Comparison of ENCODE assay signal across 16 cellular contexts in genomic region chr6:38861957-38862401, GRCh38.
"Had no signal": no experiment of that assay in that cellular context is flagged by ENCODE, and none has a peak within 500 bp of the region (broad histone marks: within the 10 kb centered on the region; RNA-seq: fewer than 3 reads in every experiment).

No MANE protein-coding gene starts in this region.

- H3K9me3 ChIP-seq: pancreas, thoracic aorta had no signal

- H3K4me1 ChIP-seq: pancreas had no signal

- H3K36me3 Mint-ChIP-seq: activated naive CD8-positive, alpha-beta T cell treated with anti-CD3 and anti-CD28 coated beads, Interleukin-2, amount 10 ng/mL, durations not matched to agents 7 days and 5 days; brain; naive B cell; stimulated activated effector memory CD8-positive, alpha-beta T cell treated with anti-CD3 and anti-CD28 coated beads, Interleukin-12 subunit alpha, Interleukin-12 subunit beta, amount 100 ng/mL, for 72 hours had no signal

- H3K4me3 Mint-ChIP-seq: activated CD4-positive, alpha-beta T cell treated with anti-CD3 and anti-CD28 coated beads, Interleukin-2, amount 10 ng/mL, durations not matched to agents 24 days and 14 days; activated CD8-positive, alpha-beta T cell treated with anti-CD3 and anti-CD28 coated beads, Interleukin-2, amount 10 ng/mL, durations not matched to agents 7 days and 5 days; activated naive CD8-positive, alpha-beta T cell treated with anti-CD3 and anti-CD28 coated beads, Interleukin-2, amount 10 ng/mL, durations not matched to agents 7 days and 5 days; brain; central memory CD8-positive, alpha-beta T cell; naive B cell; stimulated activated effector memory CD8-positive, alpha-beta T cell treated with anti-CD3 and anti-CD28 coated beads, Interleukin-12 subunit alpha, Interleukin-12 subunit beta, amount 100 ng/mL, for 72 hours had no signal

- H3K4me3 ChIP-seq: pancreas, thoracic aorta had no signal

- H3K4me1 Mint-ChIP-seq: activated CD4-positive, alpha-beta T cell treated with anti-CD3 and anti-CD28 coated beads, Interleukin-2, amount 10 ng/mL, durations not matched to agents 24 days and 14 days; central memory CD8-positive, alpha-beta T cell; naive B cell; stimulated activated effector memory CD8-positive, alpha-beta T cell treated with anti-CD3 and anti-CD28 coated beads, Interleukin-12 subunit alpha, Interleukin-12 subunit beta, amount 100 ng/mL, for 72 hours had no signal

- ATAC-seq: activated CD8-positive, alpha-beta T cell treated with anti-CD3 and anti-CD28 coated beads, Interleukin-2, amount 10 ng/mL, durations not matched to agents 7 days and 5 days; pancreas; stimulated activated effector memory CD8-positive, alpha-beta T cell treated with anti-CD3 and anti-CD28 coated beads, Interleukin-12 subunit alpha, Interleukin-12 subunit beta, amount 100 ng/mL, for 72 hours had no signal

- H3K27me3 ChIP-seq: pancreas had no signal

- H3K27ac Mint-ChIP-seq: activated CD4-positive, alpha-beta T cell treated with anti-CD3 and anti-CD28 coated beads, Interleukin-2, amount 10 ng/mL, durations not matched to agents 24 days and 14 days; activated CD8-positive, alpha-beta T cell treated with anti-CD3 and anti-CD28 coated beads, Interleukin-2, amount 10 ng/mL, durations not matched to agents 7 days and 5 days; activated naive CD8-positive, alpha-beta T cell treated with anti-CD3 and anti-CD28 coated beads, Interleukin-2, amount 10 ng/mL, durations not matched to agents 7 days and 5 days; brain; naive B cell; stimulated activated effector memory CD8-positive, alpha-beta T cell treated with anti-CD3 and anti-CD28 coated beads, Interleukin-12 subunit alpha, Interleukin-12 subunit beta, amount 100 ng/mL, for 72 hours had no signal

- DNase-seq: activated CD4-positive, alpha-beta T cell treated with anti-CD3 and anti-CD28 coated beads, Interleukin-2, amount 10 ng/mL, durations not matched to agents 24 days and 14 days; activated CD4-positive, CD25-positive, alpha-beta regulatory T cell; activated CD8-positive, alpha-beta T cell treated with anti-CD3 and anti-CD28 coated beads, Interleukin-2, amount 10 ng/mL, durations not matched to agents 7 days and 5 days; activated naive CD8-positive, alpha-beta T cell treated with anti-CD3 and anti-CD28 coated beads, Interleukin-2, amount 10 ng/mL, durations not matched to agents 7 days and 5 days; cortex of kidney; effector CD4-positive, alpha-beta T cell; foreskin melanocyte; kidney glomerular epithelial cell; naive B cell; pancreas; stimulated activated CD4-positive, alpha-beta T cell treated with anti-CD3 and anti-CD28 coated beads, Interleukin-12 subunit alpha, Interleukin-12 subunit beta, amount 100 ng/mL, for 4 hours; stimulated activated CD4-positive, alpha-beta T cell treated with anti-CD3 and anti-CD28 coated beads, Interleukin-2, amount 100 ng/mL, for 24 hours had no signal

- H3K36me3 ChIP-seq: pancreas, thoracic aorta had no signal

- H3K27ac ChIP-seq: pancreas, thoracic aorta had no signal

- H3K9me3 Mint-ChIP-seq: activated CD4-positive, alpha-beta T cell treated with anti-CD3 and anti-CD28 coated beads, Interleukin-2, amount 10 ng/mL, durations not matched to agents 24 days and 14 days; activated naive CD8-positive, alpha-beta T cell treated with anti-CD3 and anti-CD28 coated beads, Interleukin-2, amount 10 ng/mL, durations not matched to agents 7 days and 5 days; brain; central memory CD8-positive, alpha-beta T cell; naive B cell; stimulated activated effector memory CD8-positive, alpha-beta T cell treated with anti-CD3 and anti-CD28 coated beads, Interleukin-12 subunit alpha, Interleukin-12 subunit beta, amount 100 ng/mL, for 72 hours had no signal
